10 cellular contexts compared by ENCODE assay signal in the genomic region with DNA sequence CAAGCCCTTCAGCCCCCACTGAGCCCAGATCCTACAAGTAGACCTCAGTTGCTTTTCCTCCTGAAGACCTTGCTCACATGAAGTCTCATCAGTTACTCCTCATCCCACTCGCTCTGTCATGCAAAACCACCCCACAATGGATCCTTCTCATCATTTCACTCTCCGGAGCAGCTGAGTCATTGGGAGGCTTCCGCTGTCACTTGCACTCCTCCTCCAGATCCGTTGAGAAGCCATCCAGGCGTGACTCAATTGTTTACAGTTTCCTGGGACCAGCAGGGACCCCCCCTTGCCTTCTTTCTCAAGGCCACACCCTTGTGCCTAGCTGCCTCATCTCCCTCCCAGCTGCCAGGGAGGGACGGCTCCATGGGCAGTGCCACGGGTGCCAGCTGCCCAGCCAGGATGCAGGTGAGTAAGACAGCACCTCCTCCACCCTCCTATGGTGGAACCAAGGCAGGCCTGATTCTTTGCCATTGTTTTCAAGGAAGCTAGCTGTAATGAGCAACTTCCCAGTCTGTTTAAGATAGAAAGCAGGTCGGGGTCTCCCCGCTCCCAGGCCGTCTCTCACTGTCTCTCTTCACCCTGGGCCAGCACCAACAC. TPM values are rescaled to one million over a fixed set of nuclear protein-coding genes. Genes with fewer than 3 reads are reported as not detected.
DNase-seq lines count a peak whose midpoint lies in the region; ATAC-seq and TF ChIP-seq lines count a peak whose summit lies in the region.
"Had no signal": no experiment of that assay in that cellular context is flagged by ENCODE, and none has a peak within 500 bp of the region (broad histone marks: within the 10 kb centered on the region; RNA-seq: fewer than 3 reads in every experiment).

No MANE protein-coding gene starts in this region.

- intact Hi-C loops in CD4-positive, alpha-beta T cell (cut with DNase I, micrococcal nuclease) = loop anchor here (5.0 to 10.0 kb wide), 2 partner anchors 144 to 146 kb away; a partner anchor contains a TSS

- H2AFZ ChIP-seq in fibroblast of lung (ENCODE audit: low read length) = peak overlapping the region; percentile 57

- H3K9me3 Mint-ChIP-seq in CD4-positive, alpha-beta T cell = no peaks in the 10 kb centered on the region

- no peak overlapping the region for H3K9ac ChIP-seq in fibroblast of lung (ENCODE audit: insufficient read depth, low read length)

- H3K4me2 ChIP-seq in fibroblast of lung (ENCODE audit: extremely low read depth, insufficient read depth, low read length) = peak overlapping the region; percentile 63

- H3K27me3 Mint-ChIP-seq in CD4-positive, alpha-beta T cell = no peaks in the 10 kb centered on the region

- no peak overlapping the region for H3K27ac ChIP-seq in CD4-positive, alpha-beta T cell (ENCODE audit: low read depth, low read length)
- H3K27ac ChIP-seq in fibroblast of lung (ENCODE audit: insufficient read depth, low read length) = no peak overlapping the region
- H3K27ac ChIP-seq: tibial artery had no signal

- POLR2A ChIA-PET in CD4-positive, alpha-beta T cell (lab: Charles Lee) = no interaction called here

- H3K36me3 Mint-ChIP-seq in CD4-positive, alpha-beta T cell (ENCODE audit: low read depth) = peaks cover 19% of the 10 kb centered on the region

- ATAC-seq in CD4-positive, alpha-beta T cell (ENCODE audit: poor library complexity) = no peak
- ATAC-seq in GM18907 (IDR thresholded peaks at IDR 0.05; ENCODE audit: unreplicated experiment) (no peak), HG03354 (IDR thresholded peaks at IDR 0.05; ENCODE audit: poor library complexity, severe bottlenecking, unreplicated experiment) (no peak), GM19351 (IDR thresholded peaks at IDR 0.05; ENCODE audit: unreplicated experiment) (no peak)

- no peaks in the 10 kb centered on the region for H3K36me3 ChIP-seq in fibroblast of lung (ENCODE audit: control insufficient read depth, insufficient read depth, low read length)
- H3K36me3 ChIP-seq: tibial artery had no signal

- peak in 1 of 10 experiments; percentile 29 for DNase-seq in CD4-positive, alpha-beta T cell
- peak; percentile 86 for DNase-seq in activated CD4-positive, alpha-beta T cell treated with anti-CD3 and anti-CD28 coated beads for 48 hours
- DNase-seq in fibroblast of lung (ENCODE audit: low read depth in 2 of 2) = peak; percentile 75 to 78
- peak; percentile 83 for DNase-seq in stimulated activated CD4-positive, alpha-beta T cell treated with anti-CD3 and anti-CD28 coated beads, Interleukin-4, amount 100 ng/mL, for 24 hours

- no peaks in the 10 kb centered on the region for H3K9me3 ChIP-seq in CD4-positive, alpha-beta T cell (ENCODE audit: control insufficient read depth, low read length)
- no peaks in the 10 kb centered on the region for H3K9me3 ChIP-seq in fibroblast of lung (ENCODE audit: control insufficient read depth, insufficient read depth, low read depth, low read length)
- H3K9me3 ChIP-seq: tibial artery had no signal

- CTCF ChIA-PET in CD4-positive, alpha-beta T cell (lab: Charles Lee) = no interaction called here

- H3K4me1 ChIP-seq in fibroblast of lung (ENCODE audit: control insufficient read depth, extremely low read depth, insufficient read depth, low read length) = peaks cover 8% of the 10 kb centered on the region
- H3K4me1 ChIP-seq: tibial artery had no signal

- H3K27ac Mint-ChIP-seq in CD4-positive, alpha-beta T cell = peak overlapping the region; percentile 32

- no peaks in the 10 kb centered on the region for H4K20me1 ChIP-seq in fibroblast of lung (ENCODE audit: control insufficient read depth, extremely low read depth, insufficient read depth, low read length)

- no peak for TF ChIP-seq RAD21 in Ishikawa (IDR thresholded peaks at IDR 0.05; ENCODE audit: low read depth)

- H3K79me2 ChIP-seq in fibroblast of lung (ENCODE audit: control insufficient read depth, insufficient read depth, low read length) = no peaks in the 10 kb centered on the region

- peak; percentile 54; the same call in 1 of the 2 replicates for TF ChIP-seq EP300 in Ishikawa (IDR thresholded peaks at IDR 0.05; ENCODE audit: borderline replicate concordance)

- TF ChIP-seq CTCF in CD4-positive, alpha-beta T cell (IDR thresholded peaks at IDR 0.05) = no peak
- TF ChIP-seq CTCF in fibroblast of lung (conservative IDR thresholded peaks at IDR 0.05 in 1 of 2, IDR thresholded peaks at IDR 0.05 in 1 of 2; ENCODE audit: low read depth in 1 of 2, low read length in 2 of 2) = no peak

- peak overlapping the region in 1 of 4 experiments; percentile 3 for H3K4me3 ChIP-seq in fibroblast of lung (replicated peaks in 1 of 4; ENCODE audit: control extremely low read depth in 1 of 4, insufficient read depth in 1 of 4, low read depth in 3 of 4, low read length in 4 of 4)
- H3K4me3 ChIP-seq: tibial artery had no signal

- no peak overlapping the region for H3K4me3 Mint-ChIP-seq in CD4-positive, alpha-beta T cell

- H3K27me3 ChIP-seq in CD4-positive, alpha-beta T cell (ENCODE audit: control insufficient read depth, insufficient read depth, low read length) = no peaks in the 10 kb centered on the region
- no peaks in the 10 kb centered on the region for H3K27me3 ChIP-seq in fibroblast of lung (ENCODE audit: control insufficient read depth, insufficient read depth, low read length)

- H3K4me1 Mint-ChIP-seq in CD4-positive, alpha-beta T cell (ENCODE audit: low read depth) = peaks cover 41% of the 10 kb centered on the region

TF ChIP-seq in Ishikawa, 13 proteins besides CTCF, POLR2A, EP300 and RAD21:
- TF ChIP-seq TCF12 (IDR thresholded peaks at IDR 0.05; ENCODE audit: low read depth) (peak; percentile 75; the same call in 1 of the 2 replicates), YY1 (IDR thresholded peaks at IDR 0.05; ENCODE audit: low read depth) (peak; percentile 58), FOXM1 (IDR thresholded peaks at IDR 0.05; ENCODE audit: borderline replicate concordance, low read depth) (no peak)
- TF ChIP-seq, protein P1, sequence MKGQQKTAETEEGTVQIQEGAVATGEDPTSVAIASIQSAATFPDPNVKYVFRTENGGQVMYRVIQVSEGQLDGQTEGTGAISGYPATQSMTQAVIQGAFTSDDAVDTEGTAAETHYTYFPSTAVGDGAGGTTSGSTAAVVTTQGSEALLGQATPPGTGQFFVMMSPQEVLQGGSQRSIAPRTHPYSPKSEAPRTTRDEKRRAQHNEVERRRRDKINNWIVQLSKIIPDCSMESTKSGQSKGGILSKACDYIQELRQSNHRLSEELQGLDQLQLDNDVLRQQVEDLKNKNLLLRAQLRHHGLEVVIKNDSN (IDR thresholded peaks at IDR 0.05) = no peak

RNA-seq across cellular contexts. Expression of a gene that starts 16.3 kb away (rescaled TPM):
- 1 to 10 TPM; 2.9 to 3.8 TPM for total RNA-seq in CD4-positive, alpha-beta T cell
- total RNA-seq in fibroblast of lung = not detected in 2 replicates
- not detected in 2 replicates for polyA plus RNA-seq in fibroblast of lung
- 0.15 and 0.33 TPM in 2 replicates for polyA plus RNA-seq in fibroblast of lung (2012)
- not detected in 2 replicates for polyA minus RNA-seq in fibroblast of lung (ENCODE audit: low replicate concordance)
- total RNA-seq: glomerular endothelial cell had no signal

RNA-seq across cellular contexts. Expression of a gene that starts 44.0 kb away (rescaled TPM):
- total RNA-seq in CD4-positive, alpha-beta T cell = 10 to 100 TPM; 19.8 to 21.5 TPM
- 58.3 and 77.3 TPM in 2 replicates for total RNA-seq in fibroblast of lung
- 182 and 236 TPM in 2 replicates for polyA plus RNA-seq in fibroblast of lung
- polyA plus RNA-seq in fibroblast of lung (2012) = 122 and 182 TPM in 2 replicates
- polyA minus RNA-seq in fibroblast of lung (ENCODE audit: low replicate concordance) = 254 and 555 TPM in 2 replicates
